In the genomic region with DNA sequence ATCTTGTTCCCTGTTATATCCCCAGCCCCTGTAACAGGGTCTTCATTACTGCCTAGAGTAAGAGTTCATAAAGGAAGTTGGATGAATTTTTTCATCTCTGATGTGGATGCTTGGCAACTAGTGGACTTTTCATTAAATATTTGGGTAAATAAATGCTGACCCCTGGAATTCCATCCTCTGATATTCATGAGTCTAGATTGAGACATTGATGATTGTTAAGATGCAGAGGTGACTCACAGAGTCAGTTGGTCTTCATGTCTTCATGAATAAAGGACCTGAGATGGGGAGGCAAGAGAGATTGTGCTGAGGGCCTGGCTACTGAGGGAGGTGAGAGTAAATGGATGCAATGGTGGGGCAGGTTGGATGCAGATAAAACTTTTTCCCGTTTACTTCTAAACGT, we compare ENCODE assay signal across 19 cellular contexts.
"Had no signal": no experiment of that assay in that cellular context is flagged by ENCODE, and none has a peak within 500 bp of the region (broad histone marks: within the 10 kb centered on the region; RNA-seq: fewer than 3 reads in every experiment).

No MANE protein-coding gene starts in this region.

- H3K79me2 ChIP-seq: parathyroid adenoma had no signal

- H3K27ac ChIP-seq: parathyroid adenoma, upper lobe of right lung had no signal

- H3K4me3 ChIP-seq: heart right ventricle, thoracic aorta, upper lobe of right lung had no signal

- H3K27me3 ChIP-seq: heart right ventricle, upper lobe of right lung had no signal

- ATAC-seq: activated CD8-positive, alpha-beta memory T cell treated with anti-CD3 and anti-CD28 coated beads, Interleukin-2, amount 10 ng/mL, durations not matched to agents 7 days and 5 days; activated T-helper 17 cell treated with anti-CD3 and anti-CD28 coated beads, Interleukin-2, amount 50 U/mL, for 72 hours; naive thymus-derived CD4-positive, alpha-beta T cell; stimulated activated effector memory CD8-positive, alpha-beta T cell treated with anti-CD3 and anti-CD28 coated beads, Interleukin-12 subunit alpha, Interleukin-12 subunit beta, amount 100 ng/mL, for 72 hours; upper lobe of right lung had no signal

- DNase-seq: activated CD4-positive, alpha-beta memory T cell treated with anti-CD3 and anti-CD28 coated beads, Interleukin-2, amount 10 ng/mL, durations not matched to agents 7 days and 5 days; activated CD4-positive, alpha-beta T cell treated with anti-CD3 and anti-CD28 coated beads for 48 hours; activated CD4-positive, CD25-positive, alpha-beta regulatory T cell; activated CD8-positive, alpha-beta memory T cell treated with anti-CD3 and anti-CD28 coated beads, Interleukin-2, amount 10 ng/mL, durations not matched to agents 7 days and 5 days; activated naive CD4-positive, alpha-beta T cell treated with Interleukin-2 at 50 U/mL for 16 hours; activated naive CD8-positive, alpha-beta T cell treated with anti-CD3 and anti-CD28 coated beads, Interleukin-2, amount 10 ng/mL, durations not matched to agents 7 days and 5 days; central memory CD4-positive, alpha-beta T cell; cortex of kidney; heart right ventricle; kidney glomerular epithelial cell; mesendoderm; naive thymus-derived CD4-positive, alpha-beta T cell; stimulated activated CD4-positive, alpha-beta T cell treated with anti-CD3 and anti-CD28 coated beads, Interleukin-4, amount 100 ng/mL, for 24 hours; T-helper 9 cell; upper lobe of right lung had no signal

- H3K4me1 ChIP-seq: parathyroid adenoma, upper lobe of right lung had no signal

- H2AFZ ChIP-seq: parathyroid adenoma had no signal

- H3K9me3 ChIP-seq: heart right ventricle, thoracic aorta, upper lobe of right lung had no signal

- H3K36me3 ChIP-seq: heart right ventricle, thoracic aorta, upper lobe of right lung had no signal

- H3K9ac ChIP-seq: parathyroid adenoma had no signal
